14 cellular contexts compared by ENCODE assay signal in genomic region chr5:150377964-150378694, GRCh38. TPM values are rescaled to one million over a fixed set of nuclear protein-coding genes. Genes with fewer than 3 reads are reported as not detected.
DNase-seq lines count a peak whose midpoint lies in the region; ATAC-seq and TF ChIP-seq lines count a peak whose summit lies in the region.
"Had no signal": no experiment of that assay in that cellular context is flagged by ENCODE, and none has a peak within 500 bp of the region (broad histone marks: within the 10 kb centered on the region; RNA-seq: fewer than 3 reads in every experiment).

No MANE protein-coding gene starts in this region.

- 7% methylated on average over 5 of the region's 5 CpGs for WGBS in smooth muscle cell (ENCODE audit: low lambda C conversion rate)

- peaks cover 8% of the 10 kb centered on the region for H3K4me1 ChIP-seq in smooth muscle cell (ENCODE audit: low read depth)

- TF ChIP-seq POLR2A in erythroblast (IDR thresholded peaks at IDR 0.05; ENCODE audit: low read length): no peak

- no peaks in the 10 kb centered on the region for H3K27me3 ChIP-seq in smooth muscle cell (ENCODE audit: low read depth)

- H4K20me1 ChIP-seq in smooth muscle cell (ENCODE audit: low read depth): no peaks in the 10 kb centered on the region

- no peaks in the 10 kb centered on the region for H3K27me3 Mint-ChIP-seq in activated CD8-positive, alpha-beta T cell treated with anti-CD3 and anti-CD28 coated beads for 36 hours
- H3K27me3 Mint-ChIP-seq in activated CD8-positive, alpha-beta T cell treated with anti-CD3 and anti-CD28 coated beads, Interleukin-2, amount 10 ng/mL, durations not matched to agents 7 days and 5 days (ENCODE audit: low read depth): no peaks in the 10 kb centered on the region
- no peaks in the 10 kb centered on the region for H3K27me3 Mint-ChIP-seq in activated T-helper 17 cell treated with anti-CD3 and anti-CD28 coated beads, Interleukin-2, amount 50 U/mL, for 72 hours
- H3K27me3 Mint-ChIP-seq: progenitor cell of endocrine pancreas had no signal

- CTCF ChIA-PET in activated CD8-positive, alpha-beta T cell treated with anti-CD3 and anti-CD28 coated beads for 36 hours (lab: Charles Lee): interaction anchor here (1.7 to 2.2 kb wide), 2 partner anchors 21 to 66 kb away, joined by 3 to 9 read pairs; no protein-coding TSS in a partner anchor
- CTCF ChIA-PET in activated CD8-positive, alpha-beta T cell treated with anti-CD3 and anti-CD28 coated beads, Interleukin-2, amount 10 ng/mL, durations not matched to agents 7 days and 5 days (lab: Charles Lee): interaction anchor here (1.3 kb wide), 1 partner anchor 20 kb away, joined by 3 read pairs; no protein-coding TSS in a partner anchor

- H3K4me3 Mint-ChIP-seq in activated CD8-positive, alpha-beta T cell treated with anti-CD3 and anti-CD28 coated beads for 36 hours: no peak overlapping the region
- no peak overlapping the region for H3K4me3 Mint-ChIP-seq in activated CD8-positive, alpha-beta T cell treated with anti-CD3 and anti-CD28 coated beads, Interleukin-2, amount 10 ng/mL, durations not matched to agents 7 days and 5 days
- no peak overlapping the region for H3K4me3 Mint-ChIP-seq in activated T-helper 17 cell treated with anti-CD3 and anti-CD28 coated beads, Interleukin-2, amount 50 U/mL, for 72 hours

- peaks cover 54% of the 10 kb centered on the region for H3K36me3 Mint-ChIP-seq in activated CD8-positive, alpha-beta T cell treated with anti-CD3 and anti-CD28 coated beads for 36 hours (ENCODE audit: low read depth)
- H3K36me3 Mint-ChIP-seq in activated CD8-positive, alpha-beta T cell treated with anti-CD3 and anti-CD28 coated beads, Interleukin-2, amount 10 ng/mL, durations not matched to agents 7 days and 5 days (ENCODE audit: low read depth): peaks cover 55% of the 10 kb centered on the region
- peaks cover 97% of the 10 kb centered on the region for H3K36me3 Mint-ChIP-seq in activated T-helper 17 cell treated with anti-CD3 and anti-CD28 coated beads, Interleukin-2, amount 50 U/mL, for 72 hours (ENCODE audit: low read depth)

- intact Hi-C loops in activated CD8-positive, alpha-beta T cell treated with anti-CD3 and anti-CD28 coated beads for 36 hours (cut with micrococcal nuclease): no loop called here

- peaks cover 33% of the 10 kb centered on the region for H3F3A ChIP-seq in smooth muscle cell (ENCODE audit: low read depth)

- H2AFZ ChIP-seq in smooth muscle cell (ENCODE audit: low read depth): no peak overlapping the region

- POLR2A ChIA-PET in activated CD8-positive, alpha-beta T cell treated with anti-CD3 and anti-CD28 coated beads for 36 hours (lab: Charles Lee): interaction anchor here (0.7 to 3.5 kb wide), 9 partner anchors 8 to 27 kb away, joined by 3 to 15 read pairs (median 8); no protein-coding TSS in a partner anchor
- POLR2A ChIA-PET in activated CD8-positive, alpha-beta T cell treated with anti-CD3 and anti-CD28 coated beads, Interleukin-2, amount 10 ng/mL, durations not matched to agents 7 days and 5 days (lab: Charles Lee): interaction anchor here (0.6 to 1.4 kb wide), 5 partner anchors 9 to 35 kb away, joined by 3 to 4 read pairs (median 3); partner anchors contain the start of gene CD74

- H3K27ac Mint-ChIP-seq in activated CD8-positive, alpha-beta T cell treated with anti-CD3 and anti-CD28 coated beads for 36 hours: peak overlapping the region; percentile 45
- H3K27ac Mint-ChIP-seq in activated CD8-positive, alpha-beta T cell treated with anti-CD3 and anti-CD28 coated beads, Interleukin-2, amount 10 ng/mL, durations not matched to agents 7 days and 5 days: no peak overlapping the region
- H3K27ac Mint-ChIP-seq in activated T-helper 17 cell treated with anti-CD3 and anti-CD28 coated beads, Interleukin-2, amount 50 U/mL, for 72 hours: peak overlapping the region; percentile 78
- H3K27ac Mint-ChIP-seq: progenitor cell of endocrine pancreas had no signal

- H3K9me3 Mint-ChIP-seq in activated CD8-positive, alpha-beta T cell treated with anti-CD3 and anti-CD28 coated beads for 36 hours: no peaks in the 10 kb centered on the region
- H3K9me3 Mint-ChIP-seq in activated CD8-positive, alpha-beta T cell treated with anti-CD3 and anti-CD28 coated beads, Interleukin-2, amount 10 ng/mL, durations not matched to agents 7 days and 5 days (ENCODE audit: insufficient read depth): no peaks in the 10 kb centered on the region
- no peaks in the 10 kb centered on the region for H3K9me3 Mint-ChIP-seq in activated T-helper 17 cell treated with anti-CD3 and anti-CD28 coated beads, Interleukin-2, amount 50 U/mL, for 72 hours

- no peaks in the 10 kb centered on the region for H3K9me3 ChIP-seq in smooth muscle cell (replicated peaks; ENCODE audit: low read depth)
- H3K9me3 ChIP-seq: A549 had no signal

- peaks cover 9% of the 10 kb centered on the region for H3K36me3 ChIP-seq in smooth muscle cell (ENCODE audit: low read depth)

- H3K27ac ChIP-seq in smooth muscle cell (ENCODE audit: low read depth): peak overlapping the region; percentile 98
- H3K27ac ChIP-seq: A549 had no signal

- no peak for DNase-seq in activated CD8-positive, alpha-beta T cell treated with anti-CD3 and anti-CD28 coated beads for 36 hours
- no peak for DNase-seq in activated CD8-positive, alpha-beta T cell treated with anti-CD3 and anti-CD28 coated beads, Interleukin-2, amount 10 ng/mL, durations not matched to agents 7 days and 5 days
- DNase-seq in glomerular visceral epithelial cell (ENCODE audit: extremely low spot score) (peak; percentile 89), smooth muscle cell (lab: John Stamatoyannopoulos, UW; ENCODE audit: unreplicated experiment) (peak; percentile 12), 8988T (no peak), SKM-1 treated with dmso at 0.1 percent for 144 hours (lab: John Stamatoyannopoulos, UW; ENCODE audit: unreplicated experiment) (no peak), erythroblast (lab: John Stamatoyannopoulos, UW) (no peak)
- DNase-seq: activated CD4-positive, alpha-beta T cell treated with anti-CD3 and anti-CD28 coated beads for 48 hours; NCI-H1694; PC-3 had no signal

- H3K79me2 ChIP-seq in smooth muscle cell (ENCODE audit: low read depth): no peaks in the 10 kb centered on the region

- H3K9ac ChIP-seq in smooth muscle cell (ENCODE audit: low read depth): peak overlapping the region; percentile 84

- no peak overlapping the region for H3K4me3 ChIP-seq in smooth muscle cell
- H3K4me3 ChIP-seq: A549, GM12878 had no signal

- H3K4me1 Mint-ChIP-seq in activated CD8-positive, alpha-beta T cell treated with anti-CD3 and anti-CD28 coated beads for 36 hours (ENCODE audit: low read depth): peaks cover 9% of the 10 kb centered on the region
- H3K4me1 Mint-ChIP-seq in activated CD8-positive, alpha-beta T cell treated with anti-CD3 and anti-CD28 coated beads, Interleukin-2, amount 10 ng/mL, durations not matched to agents 7 days and 5 days (ENCODE audit: low read depth): peaks cover 4% of the 10 kb centered on the region
- no peaks in the 10 kb centered on the region for H3K4me1 Mint-ChIP-seq in activated T-helper 17 cell treated with anti-CD3 and anti-CD28 coated beads, Interleukin-2, amount 50 U/mL, for 72 hours

- no peak for ATAC-seq in activated CD8-positive, alpha-beta T cell treated with anti-CD3 and anti-CD28 coated beads for 36 hours
- ATAC-seq in activated CD8-positive, alpha-beta T cell treated with anti-CD3 and anti-CD28 coated beads, Interleukin-2, amount 10 ng/mL, durations not matched to agents 7 days and 5 days: no peak
- no peak for ATAC-seq in activated T-helper 17 cell treated with anti-CD3 and anti-CD28 coated beads, Interleukin-2, amount 50 U/mL, for 72 hours (replicated peaks)
- ATAC-seq: A549, GM12878, PC-3 had no signal

- H3K4me2 ChIP-seq in smooth muscle cell: peak overlapping the region; percentile 72
- H3K4me2 ChIP-seq: A549 had no signal

- no peak for TF ChIP-seq CTCF in activated CD8-positive, alpha-beta T cell treated with anti-CD3 and anti-CD28 coated beads for 36 hours (IDR thresholded peaks at IDR 0.05)
- TF ChIP-seq CTCF in smooth muscle cell (IDR thresholded peaks at IDR 0.05; ENCODE audit: borderline replicate concordance, insufficient read depth, poor library complexity, severe bottlenecking): no peak

RNA-seq across cellular contexts. Expression of gene TCOF1, which starts 20.6 kb away (rescaled TPM):
- 100 to 1,000 TPM; 114 to 117 TPM for total RNA-seq in activated CD8-positive, alpha-beta T cell treated with anti-CD3 and anti-CD28 coated beads for 36 hours
- 10 to 100 TPM; 79.0 to 81.3 TPM for total RNA-seq in activated CD8-positive, alpha-beta T cell treated with anti-CD3 and anti-CD28 coated beads, Interleukin-2, amount 10 ng/mL, durations not matched to agents 7 days and 5 days
- 100 to 1,000 TPM in 1 of 2 donors, 10 to 100 TPM in 1; 55.3 to 117 TPM for total RNA-seq in activated T-helper 17 cell treated with anti-CD3 and anti-CD28 coated beads, Interleukin-2, amount 50 U/mL, for 72 hours
- total RNA-seq in smooth muscle cell: 12.7 and 16.0 TPM in 2 replicates
- polyA plus RNA-seq in smooth muscle cell: 25.9 and 27.6 TPM in 2 replicates

RNA-seq across cellular contexts. Expression of gene CD74, which starts 34.6 kb away (rescaled TPM):
- 100 to 1,000 TPM; 277 to 282 TPM for total RNA-seq in activated CD8-positive, alpha-beta T cell treated with anti-CD3 and anti-CD28 coated beads for 36 hours
- total RNA-seq in activated CD8-positive, alpha-beta T cell treated with anti-CD3 and anti-CD28 coated beads, Interleukin-2, amount 10 ng/mL, durations not matched to agents 7 days and 5 days: 100 to 1,000 TPM; 395 to 407 TPM
- 100 to 1,000 TPM; 265 to 629 TPM for total RNA-seq in activated T-helper 17 cell treated with anti-CD3 and anti-CD28 coated beads, Interleukin-2, amount 50 U/mL, for 72 hours
- 0.90 and 2.7 TPM in 2 replicates for total RNA-seq in smooth muscle cell
- 3.9 and 9.3 TPM in 2 replicates for polyA plus RNA-seq in smooth muscle cell
- polyA plus RNA-seq: A549 had no signal

Comparison
In these comparisons a context has a peak if more than half of its experiments do, and no peak if none do; other contexts are left out.
1. DNase-seq: peak in glomerular visceral epithelial cell (single experiment) and smooth muscle cell (single experiment); none in activated CD8-positive, alpha-beta T cell treated with anti-CD3 and anti-CD28 coated beads for 36 hours (single experiment), activated CD8-positive, alpha-beta T cell treated with anti-CD3 and anti-CD28 coated beads, Interleukin-2, amount 10 ng/mL, durations not matched to agents 7 days and 5 days (single experiment), 8988T (single experiment), SKM-1 treated with dmso at 0.1 percent for 144 hours (single experiment) and erythroblast (0 of 2).
2. RNA of gene CD74, which starts 34.6 kb away (total RNA-seq): 265 to 629 TPM in activated T-helper 17 cell treated with anti-CD3 and anti-CD28 coated beads, Interleukin-2, amount 50 U/mL, for 72 hours, 395 to 407 TPM in activated CD8-positive, alpha-beta T cell treated with anti-CD3 and anti-CD28 coated beads, Interleukin-2, amount 10 ng/mL, durations not matched to agents 7 days and 5 days and 277 to 282 TPM in activated CD8-positive, alpha-beta T cell treated with anti-CD3 and anti-CD28 coated beads for 36 hours; 0.90 to 2.7 TPM in smooth muscle cell; every median in the first group is over 10 times any median in the second.